23 cellular contexts compared by ENCODE assay signal in genomic region chr15:46222861-46223260, GRCh38.
"Had no signal": no experiment of that assay in that cellular context is flagged by ENCODE, and none has a peak within 500 bp of the region (broad histone marks: within the 10 kb centered on the region; RNA-seq: fewer than 3 reads in every experiment).

No MANE protein-coding gene starts in this region.

- H3K4me3 Mint-ChIP-seq: endodermal cell; naive B cell; nephron; stimulated activated naive B cell treated with anti-CD40 and anti-IgM and Interleukin-4, amounts not matched to agents 10 μg/mL and 1 μg/mL and 100 μg/mL, for 72 hours; stimulated activated naive CD8-positive, alpha-beta T cell treated with anti-CD3 and anti-CD28 coated beads, Interleukin-15, amount 100 ng/mL, for 72 hours had no signal

- H3K36me3 Mint-ChIP-seq: naive B cell; stimulated activated naive B cell treated with anti-CD40 and anti-IgM and Interleukin-4, amounts not matched to agents 10 μg/mL and 1 μg/mL and 100 μg/mL, for 72 hours had no signal

- H3K4me2 ChIP-seq: hepatocyte had no signal

- H3K27ac ChIP-seq: coronary artery, foreskin keratinocyte, hepatocyte, pancreas, psoas muscle, spleen, thoracic aorta, transverse colon had no signal

- ATAC-seq: foreskin keratinocyte; left colon; left ventricle myocardium superior; pancreas; psoas muscle; sciatic nerve; stimulated activated naive B cell treated with anti-CD40 and anti-IgM and Interleukin-4, amounts not matched to agents 10 μg/mL and 1 μg/mL and 100 μg/mL, for 72 hours; stimulated activated naive CD8-positive, alpha-beta T cell treated with anti-CD3 and anti-CD28 coated beads, Interleukin-15, amount 100 ng/mL, for 72 hours had no signal

- H2AFZ ChIP-seq: hepatocyte had no signal

- H3K27ac Mint-ChIP-seq: endodermal cell; naive B cell; nephron; stimulated activated naive B cell treated with anti-CD40 and anti-IgM and Interleukin-4, amounts not matched to agents 10 μg/mL and 1 μg/mL and 100 μg/mL, for 72 hours; stimulated activated naive CD8-positive, alpha-beta T cell treated with anti-CD3 and anti-CD28 coated beads, Interleukin-15, amount 100 ng/mL, for 72 hours had no signal

- H3K27me3 ChIP-seq: foreskin keratinocyte, hepatocyte, pancreas, spleen, transverse colon had no signal

- H3K79me2 ChIP-seq: hepatocyte had no signal

- H3K9me3 Mint-ChIP-seq: endodermal cell, nephron had no signal

- H3K27me3 Mint-ChIP-seq: naive B cell; stimulated activated naive B cell treated with anti-CD40 and anti-IgM and Interleukin-4, amounts not matched to agents 10 μg/mL and 1 μg/mL and 100 μg/mL, for 72 hours; stimulated activated naive CD8-positive, alpha-beta T cell treated with anti-CD3 and anti-CD28 coated beads, Interleukin-15, amount 100 ng/mL, for 72 hours had no signal

- DNase-seq: effector CD4-positive, alpha-beta T cell; endodermal cell; erythroblast; foreskin keratinocyte; left colon; left ventricle myocardium superior; mesenchymal stem cell; midbrain; naive B cell; occipital lobe; pancreas; psoas muscle; spleen; stimulated activated CD4-positive, alpha-beta T cell treated with anti-CD3 and anti-CD28 coated beads, Interleukin-2, amount 100 ng/mL, for 24 hours; stimulated activated CD4-positive, alpha-beta T cell treated with anti-CD3 and anti-CD28 coated beads, Interleukin-4, amount 100 ng/mL, for 4 hours; stimulated activated naive B cell treated with anti-CD40 and anti-IgM and Interleukin-4, amounts not matched to agents 10 μg/mL and 1 μg/mL and 100 μg/mL, for 72 hours; stimulated activated naive CD8-positive, alpha-beta T cell treated with anti-CD3 and anti-CD28 coated beads, Interleukin-15, amount 100 ng/mL, for 72 hours; transverse colon had no signal

- H3K4me1 ChIP-seq: foreskin keratinocyte, pancreas, psoas muscle, spleen, transverse colon had no signal

- H3K4me1 Mint-ChIP-seq: endodermal cell; naive B cell; nephron; stimulated activated naive B cell treated with anti-CD40 and anti-IgM and Interleukin-4, amounts not matched to agents 10 μg/mL and 1 μg/mL and 100 μg/mL, for 72 hours; stimulated activated naive CD8-positive, alpha-beta T cell treated with anti-CD3 and anti-CD28 coated beads, Interleukin-15, amount 100 ng/mL, for 72 hours had no signal

- H3K9me3 ChIP-seq: psoas muscle, spleen, thoracic aorta, transverse colon had no signal
